In the genomic region with DNA sequence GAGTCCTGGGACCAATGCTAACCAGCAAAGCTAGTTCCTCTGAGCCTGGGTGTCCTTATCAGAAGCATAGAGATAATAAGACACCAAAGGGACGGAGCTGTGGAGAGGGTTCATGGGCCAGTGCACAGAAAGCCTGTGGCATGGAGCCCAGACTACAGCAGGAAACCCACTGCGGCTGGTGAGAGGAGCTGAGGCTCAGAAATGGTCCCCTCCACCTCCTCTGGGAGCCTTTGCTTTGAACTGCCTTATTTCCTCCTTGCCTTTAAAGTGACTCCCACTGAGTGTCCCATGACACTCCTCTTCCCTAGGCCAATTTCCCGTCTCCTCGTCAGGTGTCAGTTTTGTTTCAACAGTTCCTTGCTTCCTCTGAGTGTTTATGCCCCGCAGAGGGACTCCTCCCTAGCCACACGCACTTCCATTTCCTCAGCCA, we compare ENCODE assay signal across 1 cellular context.
TF ChIP-seq lines count a peak whose summit lies in the region.

No MANE protein-coding gene starts in this region.

TF ChIP-seq in HepG2, 621 proteins besides CTCF, POLR2A, EP300 and RAD21 (continued from another document):
- TF ChIP-seq EEA1 (CRISPR knock-in tag; IDR thresholded peaks at IDR 0.05; ENCODE audit: borderline replicate concordance) (no peak), CBX1 (IDR thresholded peaks at IDR 0.05; ENCODE audit: low read depth) (no peak), ZNF430 (CRISPR knock-in tag; IDR thresholded peaks at IDR 0.05) (0 out of 2 replicates have a peak, but pooled peaks have one; percentile 5)
